Comparison of ENCODE assay signal across 16 cellular contexts in genomic region chr14:65369560-65369959, GRCh38. TPM values are rescaled to one million over a fixed set of nuclear protein-coding genes. Genes with fewer than 3 reads are reported as not detected.
DNase-seq lines count a peak whose midpoint lies in the region; ATAC-seq and FAIRE-seq lines count a peak whose summit lies in the region.
"Had no signal": no experiment of that assay in that cellular context is flagged by ENCODE, and none has a peak within 500 bp of the region (broad histone marks: within the 10 kb centered on the region; RNA-seq: fewer than 3 reads in every experiment).

No MANE protein-coding gene starts in this region.

- H3K4me1 Mint-ChIP-seq in activated naive CD8-positive, alpha-beta T cell treated with anti-CD3 and anti-CD28 coated beads for 36 hours = peaks cover 30% of the 10 kb centered on the region

- no peaks in the 10 kb centered on the region for H3K9me3 Mint-ChIP-seq in activated naive CD8-positive, alpha-beta T cell treated with anti-CD3 and anti-CD28 coated beads for 36 hours
- H3K9me3 Mint-ChIP-seq: GM23338 had no signal

- DNase-seq in activated CD4-positive, CD25-positive, alpha-beta regulatory T cell (lab: John Stamatoyannopoulos, UW) = no peak
- peak; percentile 36 for DNase-seq in stimulated activated CD4-positive, alpha-beta T cell treated with anti-CD3 and anti-CD28 coated beads, Interleukin-4, amount 100 ng/mL, for 24 hours
- no peak for DNase-seq in stimulated activated CD4-positive, alpha-beta T cell treated with anti-CD3 and anti-CD28 coated beads, Interleukin-4, amount 100 ng/mL, for 1 hour
- DNase-seq in activated naive CD8-positive, alpha-beta T cell treated with anti-CD3 and anti-CD28 coated beads for 36 hours = peak; percentile 10
- no peak for DNase-seq in urothelium cell line (ENCODE audit: low spot score)
- no peak for DNase-seq in NCI-H1694 (lab: John Stamatoyannopoulos, UW)
- DNase-seq: 8988T, EL, IMR-90, NCI-H1417 treated with DMSO at 0.1 percent for 48 hours, NCI-H2081, NCI-H524 treated with DMSO at 0.1 percent for 48 hours, RPMI8226 had no signal

- ATAC-seq in activated CD4-positive, CD25-positive, alpha-beta regulatory T cell treated with anti-CD3 and anti-CD28 coated beads, Interleukin-2, amount 50 U/mL, for 24 hours = peak; percentile 51 to 82
- no peak for ATAC-seq in HG02678 (IDR thresholded peaks at IDR 0.05; ENCODE audit: unreplicated experiment)
- ATAC-seq: GM23338 had no signal

- H3K27ac Mint-ChIP-seq in activated naive CD8-positive, alpha-beta T cell treated with anti-CD3 and anti-CD28 coated beads for 36 hours = peak overlapping the region; percentile 76
- H3K27ac Mint-ChIP-seq: GM23338 had no signal

- no peak overlapping the region for H3K4me3 Mint-ChIP-seq in activated naive CD8-positive, alpha-beta T cell treated with anti-CD3 and anti-CD28 coated beads for 36 hours
- H3K4me3 Mint-ChIP-seq: GM23338 had no signal

- FAIRE-seq in urothelium cell line (lab: Jason Lieb, UNC) = peak; percentile 23

- H3K36me3 Mint-ChIP-seq in activated naive CD8-positive, alpha-beta T cell treated with anti-CD3 and anti-CD28 coated beads for 36 hours = peaks cover 41% of the 10 kb centered on the region

- no peaks in the 10 kb centered on the region for H3K27me3 Mint-ChIP-seq in activated naive CD8-positive, alpha-beta T cell treated with anti-CD3 and anti-CD28 coated beads for 36 hours

RNA-seq across cellular contexts. Expression of gene FUT8, which starts 43.0 kb away (rescaled TPM):
- 10 to 100 TPM; 58.6 to 65.6 TPM for total RNA-seq in activated naive CD8-positive, alpha-beta T cell treated with anti-CD3 and anti-CD28 coated beads for 36 hours

Comparison
In these comparisons a context has a peak if more than half of its experiments do, and no peak if none do; other contexts are left out.
1. DNase-seq: peak in stimulated activated CD4-positive, alpha-beta T cell treated with anti-CD3 and anti-CD28 coated beads, Interleukin-4, amount 100 ng/mL, for 24 hours (single experiment) and activated naive CD8-positive, alpha-beta T cell treated with anti-CD3 and anti-CD28 coated beads for 36 hours (single experiment); none in activated CD4-positive, CD25-positive, alpha-beta regulatory T cell (0 of 4), stimulated activated CD4-positive, alpha-beta T cell treated with anti-CD3 and anti-CD28 coated beads, Interleukin-4, amount 100 ng/mL, for 1 hour (single experiment), urothelium cell line (single experiment) and NCI-H1694 (single experiment).